In the genomic region with DNA sequence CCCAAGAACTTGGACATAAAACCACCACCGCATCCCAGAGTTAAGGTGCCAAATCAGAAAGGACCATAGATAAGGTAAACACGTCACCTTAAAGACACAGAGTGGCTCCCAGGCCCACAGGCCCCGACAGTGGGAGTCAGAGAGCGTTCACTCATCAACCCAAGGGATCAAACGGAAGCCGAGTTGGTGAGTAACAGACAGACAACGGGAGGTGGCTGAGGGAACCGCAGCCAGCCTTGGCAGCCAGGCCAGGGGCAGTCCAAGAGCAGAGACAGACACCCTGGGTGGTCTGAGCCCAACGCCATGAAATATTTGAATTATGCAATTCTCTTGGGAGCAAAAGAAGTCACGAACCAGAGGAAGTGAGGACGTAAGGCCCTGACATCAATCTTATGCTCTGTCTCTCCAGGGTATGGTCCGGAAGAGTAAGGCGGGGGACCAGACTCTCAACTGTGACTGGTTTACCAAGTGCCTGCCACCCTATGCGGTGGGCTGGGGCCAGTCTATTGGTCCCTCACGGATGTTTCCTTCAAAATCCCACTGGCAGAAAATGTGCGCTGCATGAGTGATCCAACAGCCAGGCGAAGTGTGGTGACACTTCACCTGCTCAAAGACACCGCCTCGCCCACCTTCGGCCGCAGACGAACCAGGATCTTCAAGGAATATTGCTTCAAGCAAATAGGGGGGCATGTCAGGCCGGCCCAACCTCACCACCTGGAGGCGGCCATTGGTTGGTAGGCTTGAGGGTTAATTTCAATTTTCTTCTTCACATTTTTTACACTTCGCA, we compare ENCODE assay signal across 16 cellular contexts. TPM values are rescaled to one million over a fixed set of nuclear protein-coding genes. Genes with fewer than 3 reads are reported as not detected.
A peak's percentile ranks its signal among the peaks of the same experiment; 100 is the strongest.
DNase-seq lines count a peak whose midpoint lies in the region; ATAC-seq and TF ChIP-seq lines count a peak whose summit lies in the region.
"Had no signal": no experiment of that assay in that cellular context is flagged by ENCODE, and none has a peak within 500 bp of the region (broad histone marks: within the 10 kb centered on the region; RNA-seq: fewer than 3 reads in every experiment).

No MANE protein-coding gene starts in this region.

- H3K4me3 ChIP-seq in AG09309 (ENCODE audit: control insufficient read depth, low read depth, low read length) = no peak overlapping the region
- no peak overlapping the region for H3K4me3 ChIP-seq in IMR-90 (ENCODE audit: insufficient read depth, low read depth, low read length)
- H3K4me3 ChIP-seq: cardiac muscle cell, psoas muscle had no signal

- no peak overlapping the region for H3K9ac ChIP-seq in IMR-90 (ENCODE audit: low read depth, low read length)

- H2AK5ac ChIP-seq in IMR-90 (ENCODE audit: low read depth, low read length) = peak overlapping the region; percentile 60

- H4K20me1 ChIP-seq in IMR-90 (ENCODE audit: insufficient read depth, low read length) = no peaks in the 10 kb centered on the region

- H3K14ac ChIP-seq in IMR-90 (replicated peaks; ENCODE audit: low read depth, low read length) = 0 out of 2 replicates have a peak overlapping the region, but pooled peaks have one; percentile 53

- no peak overlapping the region for H3K4me2 ChIP-seq in IMR-90 (ENCODE audit: low read depth, low read length)

- H3K79me1 ChIP-seq in IMR-90 (ENCODE audit: low read depth in 1 of 2, low read length in 2 of 2) = peaks cover 0 to 19% of the 10 kb centered on the region in 2 experiments; a peak in 3 of 4 replicates

- no peaks in the 10 kb centered on the region for H3K27me3 ChIP-seq in IMR-90 (ENCODE audit: control insufficient read depth, insufficient read depth, low read length)
- H3K27me3 ChIP-seq: cardiac muscle cell had no signal

- TF ChIP-seq CTCF in AG09309 (IDR thresholded peaks at IDR 0.05; ENCODE audit: control insufficient read depth, insufficient read depth, low read depth, low read length, missing control alignments) (no peak), IMR-90 (conservative IDR thresholded peaks at IDR 0.05; ENCODE audit: low read depth, low read length) (no peak), chondrocyte (IDR thresholded peaks at IDR 0.05) (no peak), nephron progenitor cell (IDR thresholded peaks at IDR 0.05) (no peak)

- peaks cover 13% of the 10 kb centered on the region for H3K4me1 ChIP-seq in IMR-90 (ENCODE audit: control insufficient read depth, insufficient read depth, low read length)
- H3K4me1 ChIP-seq: psoas muscle had no signal

- dilution Hi-C loops in IMR-90 (cut with HindIII; ENCODE audit: low sequenced_read_pairs, unreplicated experiment) = no loop called here

- H3K4me1 Mint-ChIP-seq in chondrocyte (ENCODE audit: low read depth) = peaks cover 30% of the 10 kb centered on the region
- peaks cover 33% of the 10 kb centered on the region for H3K4me1 Mint-ChIP-seq in nephron progenitor cell

- no peak for TF ChIP-seq POLR2A in IMR-90 (IDR thresholded peaks at IDR 0.05; ENCODE audit: low read depth, low read length)

- peak overlapping the region; percentile 55 for H2BK5ac ChIP-seq in IMR-90 (ENCODE audit: low read depth, low read length, poor library complexity, severe bottlenecking)

- H2BK15ac ChIP-seq in IMR-90 (ENCODE audit: low read depth, low read length) = peak overlapping the region; percentile 52; the same call in 1 of the 3 replicates

- no peak overlapping the region for H3K18ac ChIP-seq in IMR-90 (ENCODE audit: low read depth, low read length)

- peak overlapping the region; percentile 81 for H2BK20ac ChIP-seq in IMR-90 (ENCODE audit: low read depth, low read length)

- no peak overlapping the region; the same call in 1 of the 2 replicates for H3K27ac ChIP-seq in IMR-90 (ENCODE audit: insufficient read depth, low read length)
- H3K27ac ChIP-seq: cardiac muscle cell, psoas muscle had no signal

- peak overlapping the region; percentile 12; the same call in 1 of the 2 replicates for H4K5ac ChIP-seq in IMR-90 (ENCODE audit: low read depth, low read length)

- CTCF ChIA-PET in IMR-90 (lab: Yijun Ruan, JAX) = no interaction called here

- no peak overlapping the region for H3K56ac ChIP-seq in IMR-90 (ENCODE audit: extremely low read depth, insufficient read depth, low read length)

- no peak for TF ChIP-seq RAD21 in IMR-90 (IDR thresholded peaks at IDR 0.05; ENCODE audit: low read length)

- intact Hi-C loops in IMR-90 (cut with micrococcal nuclease) = no loop called here

- peaks cover 10% of the 10 kb centered on the region for H3K36me3 ChIP-seq in IMR-90 (ENCODE audit: control insufficient read depth, insufficient read depth, low read length)
- H3K36me3 ChIP-seq: cardiac muscle cell had no signal

- H3K27ac Mint-ChIP-seq in chondrocyte (ENCODE audit: unreplicated experiment) = peak overlapping the region; percentile 67
- peak overlapping the region; percentile 29 for H3K27ac Mint-ChIP-seq in nephron progenitor cell
- H3K27ac Mint-ChIP-seq: activated T-helper 2 cell treated with anti-CD3 and anti-CD28 coated beads, Interferon-gamma antibody, Interleukin-2, Interleukin-4, amounts not matched to agents 10 μg/mL and 5 μg/mL and 100 μg/mL, durations not matched to agents 14 hours and 24 hours and 36 hours had no signal

- 47 to 100% methylated on average over 1 to 6 of the region's 25 CpGs for WGBS in IMR-90 (ENCODE audit: extremely low coverage in 2 of 2, insufficient read length in 1 of 2), 2 experiments

- H3K9me3 Mint-ChIP-seq in chondrocyte (ENCODE audit: low read depth) (no peaks in the 10 kb centered on the region), nephron progenitor cell (no peaks in the 10 kb centered on the region)
- H3K9me3 Mint-ChIP-seq: activated T-helper 2 cell treated with anti-CD3 and anti-CD28 coated beads, Interferon-gamma antibody, Interleukin-2, Interleukin-4, amounts not matched to agents 10 μg/mL and 5 μg/mL and 100 μg/mL, durations not matched to agents 14 hours and 24 hours and 36 hours had no signal

- H3K27me3 Mint-ChIP-seq in chondrocyte (ENCODE audit: low read depth) (no peaks in the 10 kb centered on the region), nephron progenitor cell (ENCODE audit: low read depth, poor library complexity) (no peaks in the 10 kb centered on the region)

- ATAC-seq in IMR-90 (ENCODE audit: low read depth) = peak; percentile 69
- no peak for ATAC-seq in GM18502 (IDR thresholded peaks at IDR 0.05; ENCODE audit: poor library complexity, unreplicated experiment)

- peak overlapping the region; percentile 27 for H2AFZ ChIP-seq in IMR-90 (replicated peaks; ENCODE audit: low read length, poor library complexity)

- H3K36me3 Mint-ChIP-seq in chondrocyte (ENCODE audit: low read depth) = peaks cover 18% of the 10 kb centered on the region
- H3K36me3 Mint-ChIP-seq in nephron progenitor cell (ENCODE audit: low read depth) = peaks cover 33% of the 10 kb centered on the region

- no peak overlapping the region for H2AK9ac ChIP-seq in IMR-90 (replicated peaks; ENCODE audit: low read depth, low read length, poor library complexity)

- POLR2A ChIA-PET in IMR-90 (lab: Charles Lee; ENCODE audit: unreplicated experiment) = no interaction called here

- H2BK120ac ChIP-seq in IMR-90 (ENCODE audit: low read depth, low read length) = peak overlapping the region; percentile 71

- peaks cover 12% of the 10 kb centered on the region for H3K9me1 ChIP-seq in IMR-90 (ENCODE audit: insufficient read depth, low read length)

- peak overlapping the region; percentile 27; the same call in 1 of the 2 replicates for H4K91ac ChIP-seq in IMR-90 (ENCODE audit: insufficient read depth, low read depth, low read length)

- peak; percentile 73 for DNase-seq in AG09309 (ENCODE audit: low read depth)
- peak; percentile 88 for DNase-seq in IMR-90
- no peak for DNase-seq in chondrocyte (ENCODE audit: low spot score)
- no peak for DNase-seq in nephron progenitor cell
- DNase-seq in SHP77 (lab: John Stamatoyannopoulos, UW) = no peak
- no peak for DNase-seq in iPS-NIHi11 (ENCODE audit: low spot score)
- DNase-seq in foreskin melanocyte = no peak
- DNase-seq: activated CD4-positive, alpha-beta T cell treated with anti-CD3 and anti-CD28 coated beads, Interleukin-2, amount 50 U/mL, for 4 hours; COR-L47; Kasumi-1; stimulated activated CD4-positive, alpha-beta T cell treated with anti-CD3 and anti-CD28 coated beads, Interleukin-4, amount 100 ng/mL, for 4 hours; stimulated activated naive CD4-positive, alpha-beta T cell treated with Interleukin-2 at 50 U/mL for 16 hours had no signal

- no peaks in the 10 kb centered on the region for H3K9me3 ChIP-seq in IMR-90 (ENCODE audit: control insufficient read depth, insufficient read depth, low read length)
- H3K9me3 ChIP-seq: psoas muscle had no signal

- no peak overlapping the region for H3K4me3 Mint-ChIP-seq in chondrocyte (ENCODE audit: unreplicated experiment)
- H3K4me3 Mint-ChIP-seq in nephron progenitor cell = no peak overlapping the region

- in situ Hi-C loops in IMR-90 (cut with MboI; ENCODE audit: low sequenced_read_pairs) = no loop called here

- no TSS peak for BruUV-seq in IMR-90 (replicated peaks; lab: Mats Ljungman, UMichigan)

- peak overlapping the region; percentile 78 for H3K4ac ChIP-seq in IMR-90 (ENCODE audit: low read depth, low read length)

- peak overlapping the region; percentile 59; the same call in 1 of the 2 replicates for H3K23ac ChIP-seq in IMR-90 (ENCODE audit: low read depth, low read length)

- peak overlapping the region in 1 of 2 experiments; percentile 29; a peak in 1 of 4 replicates for H4K8ac ChIP-seq in IMR-90 (ENCODE audit: low read depth in 2 of 2, low read length in 2 of 2)

TF ChIP-seq in IMR-90, 13 proteins besides CTCF, POLR2A, EP300 and RAD21:
- TF ChIP-seq NFE2L2 (IDR thresholded peaks at IDR 0.05; ENCODE audit: low read depth, low read length) (no peak), CEBPB (IDR thresholded peaks at IDR 0.05; ENCODE audit: low read depth, low read length) (peak; percentile 93), BHLHE40 (IDR thresholded peaks at IDR 0.05; ENCODE audit: low read depth, low read length) (peak; percentile 46; the same call in 1 of the 2 replicates), FOS (IDR thresholded peaks at IDR 0.05; ENCODE audit: low read depth, low read length) (peak; percentile 74)
- TF ChIP-seq, protein P1, sequence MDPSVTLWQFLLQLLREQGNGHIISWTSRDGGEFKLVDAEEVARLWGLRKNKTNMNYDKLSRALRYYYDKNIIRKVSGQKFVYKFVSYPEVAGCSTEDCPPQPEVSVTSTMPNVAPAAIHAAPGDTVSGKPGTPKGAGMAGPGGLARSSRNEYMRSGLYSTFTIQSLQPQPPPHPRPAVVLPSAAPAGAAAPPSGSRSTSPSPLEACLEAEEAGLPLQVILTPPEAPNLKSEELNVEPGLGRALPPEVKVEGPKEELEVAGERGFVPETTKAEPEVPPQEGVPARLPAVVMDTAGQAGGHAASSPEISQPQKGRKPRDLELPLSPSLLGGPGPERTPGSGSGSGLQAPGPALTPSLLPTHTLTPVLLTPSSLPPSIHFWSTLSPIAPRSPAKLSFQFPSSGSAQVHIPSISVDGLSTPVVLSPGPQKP (IDR thresholded peaks at IDR 0.05; ENCODE audit: borderline replicate concordance, low read depth, low read length) = no peak

RNA-seq across cellular contexts. Expression of a gene that starts 34.3 kb away (rescaled TPM):
- total RNA-seq in IMR-90 (2012; rRNA removed) (7.8 and 9.7 TPM in 2 replicates), chondrocyte (14.5 to 25.1 TPM (median 25.0 TPM) in 3 replicates)
- 22.4 and 24.2 TPM in 2 replicates for polyA plus RNA-seq in IMR-90 (2012; rRNA removed)
- 13.9 and 18.1 TPM in 2 replicates for polyA plus RNA-seq in IMR-90 (2012; cell fraction: cytosol; rRNA removed)
- polyA plus RNA-seq in IMR-90 (2012; cell fraction: nucleus; rRNA removed; ENCODE audit: low replicate concordance) = 104 and 111 TPM in 2 replicates

Comparison
In these comparisons a context has a peak if more than half of its experiments do, and no peak if none do; other contexts are left out.
1. DNase-seq: peak in AG09309 (single experiment) and IMR-90 (single experiment); none in chondrocyte (single experiment), nephron progenitor cell (single experiment), SHP77 (0 of 2), iPS-NIHi11 (single experiment) and foreskin melanocyte (single experiment).